In genomic region chr1:11649237-11649623, GRCh38 we compare ENCODE assay signal across 2 cellular contexts.
A peak's percentile ranks its signal among the peaks of the same experiment; 100 is the strongest.
TF ChIP-seq lines count a peak whose summit lies in the region.

No MANE protein-coding gene starts in this region.

TF ChIP-seq in K562, 482 proteins besides CTCF, POLR2A, EP300 and RAD21 (continues in another document):
- TF ChIP-seq ZBTB34 (CRISPR knock-in tag; IDR thresholded peaks at IDR 0.05) (no peak), MGA (IDR thresholded peaks at IDR 0.05) (peak; percentile 78), RCOR1 (IDR thresholded peaks at IDR 0.05; ENCODE audit: borderline replicate concordance in 1 of 2, low read depth in 2 of 2, low read length in 2 of 2) (0 out of 4 replicates have a peak, but pooled peaks of 1 of the 2 experiments have one; percentile 35), MAX (CRISPR knock-in tag; IDR thresholded peaks at IDR 0.05) (peak; percentile 47), DNMT1 (IDR thresholded peaks at IDR 0.05) (no peak), THRAP3 (IDR thresholded peaks at IDR 0.05; ENCODE audit: borderline replicate concordance) (no peak), E2F6 (IDR thresholded peaks at IDR 0.05; ENCODE audit: borderline replicate concordance in 1 of 2, extremely low read depth in 1 of 2, insufficient read depth in 1 of 2, insufficient read length in 1 of 2, low read depth in 1 of 2, low read length in 1 of 2, poor library complexity in 1 of 2, severe bottlenecking in 1 of 2) (peak; percentile 21 to 62), NFIC (IDR thresholded peaks at IDR 0.05) (peak; percentile 9; the same call in 1 of the 2 replicates), L3MBTL2 (IDR thresholded peaks at IDR 0.05) (peak; percentile 61), ZNF695 (CRISPR knock-in tag; IDR thresholded peaks at IDR 0.05) (no peak), ARID2 (IDR thresholded peaks at IDR 0.05) (no peak)

TF ChIP-seq in liver, 16 proteins besides CTCF, POLR2A, EP300 and RAD21:
- TF ChIP-seq HNF4A (conservative IDR thresholded peaks at IDR 0.05) = peak; percentile 45 to 48
- TF ChIP-seq FOXA2 (IDR thresholded peaks at IDR 0.05) = no peak
